ENCODE assay signal across 12 cellular contexts in genomic region chr11:31872074-31872440, GRCh38.
"Had no signal": no experiment of that assay in that cellular context is flagged by ENCODE, and none has a peak within 500 bp of the region (broad histone marks: within the 10 kb centered on the region; RNA-seq: fewer than 3 reads in every experiment).

No MANE protein-coding gene starts in this region.

- H3K27me3 ChIP-seq: pancreas had no signal

- H3K36me3 ChIP-seq: colonic mucosa, pancreas, upper lobe of right lung had no signal

- DNase-seq: activated CD4-positive, alpha-beta T cell treated with anti-CD3 and anti-CD28 coated beads for 48 hours; activated naive CD4-positive, alpha-beta T cell treated with Interleukin-2 at 50 U/mL for 16 hours; caudate nucleus; colonic mucosa; effector CD4-positive, alpha-beta T cell; pancreas; stimulated activated CD4-positive, alpha-beta T cell treated with anti-CD3 and anti-CD28 coated beads, Interleukin-4, amount 100 ng/mL, for 1 hour; stimulated activated CD8-positive, alpha-beta memory T cell treated with anti-CD3 and anti-CD28 coated beads, Interleukin-4, amount 100 ng/mL, for 48 hours; T1000; upper lobe of right lung had no signal

- FAIRE-seq: endothelial cell of umbilical vein, pancreas had no signal

- H3K4me3 ChIP-seq: colonic mucosa, hepatocyte, pancreas, upper lobe of right lung had no signal
